ENCODE assay signal across 9 cellular contexts in the genomic region with DNA sequence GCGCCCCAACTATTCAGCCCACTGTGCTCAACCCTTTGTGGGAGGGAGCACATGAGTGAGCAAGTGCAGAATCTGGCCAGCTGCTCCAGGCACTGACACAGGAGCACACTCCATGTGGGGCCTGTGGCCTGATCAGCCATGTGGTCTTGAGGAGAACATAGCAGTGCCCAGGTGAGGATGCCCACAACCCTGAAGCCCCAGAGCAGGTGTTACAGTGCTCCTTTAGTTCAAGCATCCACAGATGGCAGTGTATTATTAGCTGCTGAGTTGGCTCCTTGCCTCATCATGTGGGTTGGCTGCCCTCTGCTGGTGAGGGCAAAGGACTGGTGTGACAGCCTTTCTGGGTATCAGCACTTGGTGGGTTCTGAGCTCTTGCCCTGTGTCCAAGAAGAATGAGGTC.
DNase-seq lines count a peak whose midpoint lies in the region; ATAC-seq and TF ChIP-seq lines count a peak whose summit lies in the region.
"Had no signal": no experiment of that assay in that cellular context is flagged by ENCODE, and none has a peak within 500 bp of the region (broad histone marks: within the 10 kb centered on the region; RNA-seq: fewer than 3 reads in every experiment).

No MANE protein-coding gene starts in this region.

- no peaks in the 10 kb centered on the region for H3K4me1 ChIP-seq in colonic mucosa
- H3K4me1 ChIP-seq: SJSA1 had no signal

- intact Hi-C loops in colonic mucosa (cut with DNase I), result no loop called here

- no peaks in the 10 kb centered on the region for H3K36me3 ChIP-seq in colonic mucosa
- H3K36me3 ChIP-seq: SJSA1 had no signal

- TF ChIP-seq CTCF in GM12864 (IDR thresholded peaks at IDR 0.05; ENCODE audit: low read depth, low read length, missing control alignments), result peak; percentile 61
- peak; percentile 24 for TF ChIP-seq CTCF in colonic mucosa (IDR thresholded peaks at IDR 0.05)
- peak; percentile 50 for TF ChIP-seq CTCF in progenitor cell of endocrine pancreas (IDR thresholded peaks at IDR 0.05; ENCODE audit: unreplicated experiment)

- DNase-seq in AML-193 (lab: John Stamatoyannopoulos, UW) (peak; percentile 48 to 62), GM12864 (ENCODE audit: low read depth) (no peak), NCI-H69 (lab: John Stamatoyannopoulos, UW) (peak; percentile 79), colonic mucosa (peak; percentile 44), progenitor cell of endocrine pancreas (ENCODE audit: low spot score, unreplicated experiment) (no peak), NCI-H1092 (lab: John Stamatoyannopoulos, UW) (no peak)
- no peak for DNase-seq in naive thymus-derived CD8-positive, alpha-beta T cell

- peaks cover 4% of the 10 kb centered on the region for H3K9me3 Mint-ChIP-seq in progenitor cell of endocrine pancreas (ENCODE audit: low read depth)
- peaks cover 0 to 20% (median 3%) of the 10 kb centered on the region in 9 donors for H3K9me3 Mint-ChIP-seq in naive thymus-derived CD8-positive, alpha-beta T cell

- H3K27me3 ChIP-seq in colonic mucosa, result no peaks in the 10 kb centered on the region
- H3K27me3 ChIP-seq: SJSA1 had no signal

- no peaks in the 10 kb centered on the region for H3K27me3 Mint-ChIP-seq in progenitor cell of endocrine pancreas
- no peaks in the 10 kb centered on the region for H3K27me3 Mint-ChIP-seq in naive thymus-derived CD8-positive, alpha-beta T cell

- POLR2A ChIA-PET in naive thymus-derived CD8-positive, alpha-beta T cell (lab: Charles Lee), result no interaction called here

- no peak overlapping the region for H3K4me3 Mint-ChIP-seq in progenitor cell of endocrine pancreas (ENCODE audit: low read depth)
- no peak overlapping the region for H3K4me3 Mint-ChIP-seq in naive thymus-derived CD8-positive, alpha-beta T cell

- no peak overlapping the region for H3K9ac ChIP-seq in colonic mucosa (ENCODE audit: low read depth in 2 of 2, low read length in 2 of 2)

- H3K27ac Mint-ChIP-seq in progenitor cell of endocrine pancreas, result no peak overlapping the region
- H3K27ac Mint-ChIP-seq in naive thymus-derived CD8-positive, alpha-beta T cell, result no peak overlapping the region

- no peak overlapping the region for H3K27ac ChIP-seq in colonic mucosa
- H3K27ac ChIP-seq: SJSA1 had no signal

- H3K9me3 ChIP-seq in colonic mucosa, result no peaks in the 10 kb centered on the region
- H3K9me3 ChIP-seq: SJSA1 had no signal

- ATAC-seq in HG02884 (IDR thresholded peaks at IDR 0.05; ENCODE audit: unreplicated experiment), result peak; percentile 85
- no peak for ATAC-seq in naive thymus-derived CD8-positive, alpha-beta T cell

- no peak overlapping the region for H3K4me3 ChIP-seq in GM12864 (ENCODE audit: low read depth, low read length)
- no peak overlapping the region for H3K4me3 ChIP-seq in colonic mucosa
- H3K4me3 ChIP-seq: SJSA1 had no signal

- no peaks in the 10 kb centered on the region for H3K4me1 Mint-ChIP-seq in progenitor cell of endocrine pancreas (ENCODE audit: low read depth)
- no peaks in the 10 kb centered on the region for H3K4me1 Mint-ChIP-seq in naive thymus-derived CD8-positive, alpha-beta T cell

- no peaks in the 10 kb centered on the region for H3K36me3 Mint-ChIP-seq in progenitor cell of endocrine pancreas (ENCODE audit: insufficient read depth)
- H3K36me3 Mint-ChIP-seq in naive thymus-derived CD8-positive, alpha-beta T cell, result no peaks in the 10 kb centered on the region

Comparison
In these comparisons a context has a peak if more than half of its experiments do, and no peak if none do; other contexts are left out.
1. DNase-seq: peak in AML-193 (2 of 2), NCI-H69 (single experiment) and colonic mucosa (single experiment); none in GM12864 (single experiment), progenitor cell of endocrine pancreas (single experiment), NCI-H1092 (single experiment) and naive thymus-derived CD8-positive, alpha-beta T cell (0 of 10).
2. Peak in every context shown above with its lines, with median percentiles within 50 percentile points of each other: CTCF ChIP-seq.